In genomic region chr22:38572065-38572464, GRCh38 we compare ENCODE assay signal across 9 cellular contexts. TPM values are rescaled to one million over a fixed set of nuclear protein-coding genes. Genes with fewer than 3 reads are reported as not detected.
A peak's percentile ranks its signal among the peaks of the same experiment; 100 is the strongest.
DNase-seq lines count a peak whose midpoint lies in the region; ATAC-seq, FAIRE-seq and TF ChIP-seq lines count a peak whose summit lies in the region.
"Had no signal": no experiment of that assay in that cellular context is flagged by ENCODE, and none has a peak within 500 bp of the region (broad histone marks: within the 10 kb centered on the region; RNA-seq: fewer than 3 reads in every experiment).

No MANE protein-coding gene starts in this region.

- POLR2A ChIA-PET in endothelial cell of umbilical vein (lab: Charles Lee): no interaction called here

- peaks cover 21% of the 10 kb centered on the region for H3K4me1 Mint-ChIP-seq in neural crest cell
- H3K4me1 Mint-ChIP-seq in activated T-helper 1 cell treated with anti-CD3 and anti-CD28 coated beads, Interleukin-12 subunit alpha, Interleukin-12 subunit beta, Interleukin-2, Interleukin-4 antibody, amounts not matched to agents 30 ng/mL and 10 ng/mL and 1 ng/mL, durations not matched to agents 14 hours and 24 hours and 36 hours (ENCODE audit: low read depth): peaks cover 16% of the 10 kb centered on the region

- peaks cover 11% of the 10 kb centered on the region for H3K27me3 Mint-ChIP-seq in neural crest cell (ENCODE audit: low read depth)
- no peaks in the 10 kb centered on the region for H3K27me3 Mint-ChIP-seq in activated T-helper 1 cell treated with anti-CD3 and anti-CD28 coated beads, Interleukin-12 subunit alpha, Interleukin-12 subunit beta, Interleukin-2, Interleukin-4 antibody, amounts not matched to agents 30 ng/mL and 10 ng/mL and 1 ng/mL, durations not matched to agents 14 hours and 24 hours and 36 hours (ENCODE audit: insufficient read depth)
- H3K27me3 Mint-ChIP-seq: CD8-positive, alpha-beta memory T cell had no signal

- no peak overlapping the region for H3K27ac Mint-ChIP-seq in neural crest cell (ENCODE audit: unreplicated experiment)
- H3K27ac Mint-ChIP-seq in activated T-helper 1 cell treated with anti-CD3 and anti-CD28 coated beads, Interleukin-12 subunit alpha, Interleukin-12 subunit beta, Interleukin-2, Interleukin-4 antibody, amounts not matched to agents 30 ng/mL and 10 ng/mL and 1 ng/mL, durations not matched to agents 14 hours and 24 hours and 36 hours: no peak overlapping the region

- H2AFZ ChIP-seq in endothelial cell of umbilical vein (ENCODE audit: low read depth, low read length): no peak overlapping the region

- H3K4me3 Mint-ChIP-seq in neural crest cell: no peak overlapping the region
- no peak overlapping the region for H3K4me3 Mint-ChIP-seq in activated T-helper 1 cell treated with anti-CD3 and anti-CD28 coated beads, Interleukin-12 subunit alpha, Interleukin-12 subunit beta, Interleukin-2, Interleukin-4 antibody, amounts not matched to agents 30 ng/mL and 10 ng/mL and 1 ng/mL, durations not matched to agents 14 hours and 24 hours and 36 hours

- H3K27me3 ChIP-seq in endothelial cell of umbilical vein (ENCODE audit: control insufficient read depth in 2 of 2, insufficient read depth in 2 of 2, low read length in 2 of 2): peaks cover 0 to 2% of the 10 kb centered on the region in 2 experiments

- peak; percentile 8 to 39 for TF ChIP-seq CTCF in endothelial cell of umbilical vein (IDR thresholded peaks at IDR 0.05; ENCODE audit: extremely low read depth in 1 of 2, insufficient read depth in 1 of 2, low read depth in 1 of 2, low read length in 2 of 2)
- TF ChIP-seq CTCF in neural crest cell (conservative IDR thresholded peaks at IDR 0.05): peak; percentile 77

- H3K4me2 ChIP-seq in endothelial cell of umbilical vein (ENCODE audit: insufficient read depth, low read length): no peak overlapping the region

- dilution Hi-C loops in endothelial cell of umbilical vein (cut with MboI; ENCODE audit: extremely low pct_ligation_motif_present, low sequenced_read_pairs): no loop called here

- no peaks in the 10 kb centered on the region for H3K79me2 ChIP-seq in endothelial cell of umbilical vein (ENCODE audit: control insufficient read depth, insufficient read depth, low read length)

- no peaks in the 10 kb centered on the region for H3K9me3 Mint-ChIP-seq in neural crest cell
- no peaks in the 10 kb centered on the region for H3K9me3 Mint-ChIP-seq in activated T-helper 1 cell treated with anti-CD3 and anti-CD28 coated beads, Interleukin-12 subunit alpha, Interleukin-12 subunit beta, Interleukin-2, Interleukin-4 antibody, amounts not matched to agents 30 ng/mL and 10 ng/mL and 1 ng/mL, durations not matched to agents 14 hours and 24 hours and 36 hours
- H3K9me3 Mint-ChIP-seq: CD8-positive, alpha-beta memory T cell had no signal

- no peak for ATAC-seq in HG03571 (IDR thresholded peaks at IDR 0.05; ENCODE audit: unreplicated experiment)

- H3K27ac ChIP-seq in endothelial cell of umbilical vein (ENCODE audit: insufficient read depth, low read depth, low read length): no peak overlapping the region

- H3K9ac ChIP-seq in endothelial cell of umbilical vein (replicated peaks; ENCODE audit: extremely low read depth, insufficient read depth, low read length): no peak overlapping the region

- no peaks in the 10 kb centered on the region for H3K9me3 ChIP-seq in endothelial cell of umbilical vein (replicated peaks; ENCODE audit: control insufficient read depth, insufficient read depth, low read length)

- CTCF ChIA-PET in endothelial cell of umbilical vein (lab: Charles Lee): interaction anchor here (0.6 to 6.8 kb wide), 11 partner anchors 9 to 519 kb away, joined by 3 to 76 read pairs (median 3); no protein-coding TSS in a partner anchor

- peak; percentile 93 for FAIRE-seq in TTC549 (lab: Jason Lieb, UNC)
- FAIRE-seq in endothelial cell of umbilical vein (lab: Jason Lieb, UNC): peak; percentile 89

- no peaks in the 10 kb centered on the region for H3K36me3 ChIP-seq in endothelial cell of umbilical vein (ENCODE audit: control insufficient read depth in 2 of 2, extremely low read depth in 1 of 2, insufficient read depth in 2 of 2, low read length in 2 of 2)

- peak; percentile 36 for DNase-seq in NCI-H1436 (lab: John Stamatoyannopoulos, UW)
- DNase-seq in NCI-H1436 treated with DMSO at 0.1 percent for 48 hours (lab: John Stamatoyannopoulos, UW): no peak
- DNase-seq in LHCN-M2 (ENCODE audit: low read depth): peak; percentile 54
- peak; percentile 63 for DNase-seq in endothelial cell of umbilical vein (ENCODE audit: low read depth, low spot score)
- DNase-seq in neural crest cell (ENCODE audit: low read depth, low spot score): peak; percentile 33
- DNase-seq in activated T-helper 1 cell treated with anti-CD3 and anti-CD28 coated beads, Interleukin-12 subunit alpha, Interleukin-12 subunit beta, Interleukin-2, Interleukin-4 antibody, amounts not matched to agents 30 ng/mL and 10 ng/mL and 1 ng/mL, durations not matched to agents 14 hours and 24 hours and 36 hours (ENCODE audit: low spot score): no peak

- peaks cover 7% of the 10 kb centered on the region for H3K4me1 ChIP-seq in endothelial cell of umbilical vein (ENCODE audit: control insufficient read depth, extremely low read depth, insufficient read depth, low read length)

- no peak for TF ChIP-seq POLR2A in endothelial cell of umbilical vein (IDR thresholded peaks at IDR 0.05; ENCODE audit: low read depth, low read length)

- intact Hi-C loops in endothelial cell of umbilical vein (cut with micrococcal nuclease): loop anchor here (1.0 to 10.0 kb wide), 2 partner anchors 160 to 337 kb away; no protein-coding TSS in a partner anchor
- intact Hi-C loops in activated T-helper 1 cell treated with anti-CD3 and anti-CD28 coated beads, Interleukin-12 subunit alpha, Interleukin-12 subunit beta, Interleukin-2, Interleukin-4 antibody, amounts not matched to agents 30 ng/mL and 10 ng/mL and 1 ng/mL, durations not matched to agents 14 hours and 24 hours and 36 hours (cut with micrococcal nuclease): loop anchor here (1.0 to 5.0 kb wide), 3 partner anchors 135 to 520 kb away; partner anchors contain the start of gene GTPBP1

- BruUV-seq in endothelial cell of umbilical vein (replicated peaks; lab: Mats Ljungman, UMichigan): no TSS peak

- no peaks in the 10 kb centered on the region for H3K9me1 ChIP-seq in endothelial cell of umbilical vein (replicated peaks; ENCODE audit: control insufficient read depth, extremely low read depth, insufficient read depth, low read length)

- H3K4me3 ChIP-seq in endothelial cell of umbilical vein (replicated peaks in 1 of 3; ENCODE audit: insufficient read depth in 1 of 3, low read depth in 1 of 3, low read length in 3 of 3): no peak overlapping the region

- H4K20me1 ChIP-seq in endothelial cell of umbilical vein (replicated peaks; ENCODE audit: control insufficient read depth, extremely low read depth, insufficient read depth, low read length): no peaks in the 10 kb centered on the region

- no peaks in the 10 kb centered on the region for H3K36me3 Mint-ChIP-seq in neural crest cell (ENCODE audit: low read depth)
- no peaks in the 10 kb centered on the region for H3K36me3 Mint-ChIP-seq in activated T-helper 1 cell treated with anti-CD3 and anti-CD28 coated beads, Interleukin-12 subunit alpha, Interleukin-12 subunit beta, Interleukin-2, Interleukin-4 antibody, amounts not matched to agents 30 ng/mL and 10 ng/mL and 1 ng/mL, durations not matched to agents 14 hours and 24 hours and 36 hours (ENCODE audit: low read depth)

TF ChIP-seq in endothelial cell of umbilical vein, 7 proteins besides CTCF, POLR2A, EP300 and RAD21:
- TF ChIP-seq MAX (IDR thresholded peaks at IDR 0.05; ENCODE audit: insufficient read depth, insufficient read length) (no peak), JUN (IDR thresholded peaks at IDR 0.05; ENCODE audit: borderline replicate concordance, insufficient read depth, insufficient read length, low read depth) (no peak), FOS (IDR thresholded peaks at IDR 0.05; ENCODE audit: borderline replicate concordance, insufficient read depth, low read length) (no peak), POLR2AphosphoS5 (IDR thresholded peaks at IDR 0.05; ENCODE audit: insufficient read depth, low read depth, low read length) (no peak), EZH2 (IDR thresholded peaks at IDR 0.05; ENCODE audit: borderline replicate concordance, low read depth, low read length, severe bottlenecking) (no peak), GATA2 (IDR thresholded peaks at IDR 0.05; ENCODE audit: insufficient read depth, insufficient read length, low read depth, low read length) (no peak), MYC (IDR thresholded peaks at IDR 0.05; ENCODE audit: low read depth, low read length) (no peak)

RNA-seq across cellular contexts. Expression of gene DMC1, which starts 2.1 kb away (rescaled TPM):
- total RNA-seq in LHCN-M2 (2014; rRNA removed) (2.8 and 20.8 TPM in 2 replicates), endothelial cell of umbilical vein (0.91 and 1.1 TPM in 2 replicates), neural crest cell (8.1 and 9.0 TPM in 2 replicates)
- polyA plus RNA-seq in LHCN-M2 (2012): 2.8 TPM
- 0.22 and 0.24 TPM in 2 replicates for polyA plus RNA-seq in endothelial cell of umbilical vein
- polyA plus RNA-seq in endothelial cell of umbilical vein (2011; cell fraction: cytosol; rRNA removed): 5.7 and 6.5 TPM in 2 replicates
- polyA plus RNA-seq in endothelial cell of umbilical vein (2011; cell fraction: nucleus; rRNA removed): 1.1 and 3.0 TPM in 2 replicates
- 0.57 and 2.0 TPM in 2 replicates for polyA plus RNA-seq in endothelial cell of umbilical vein (2012)
- polyA minus RNA-seq in endothelial cell of umbilical vein: 0.45 TPM in 1 of 2 replicates, not detected in the other
- polyA minus RNA-seq in endothelial cell of umbilical vein (2011; cell fraction: cytosol; rRNA and poly(A)+ RNA removed): not detected
- polyA minus RNA-seq in endothelial cell of umbilical vein (2011; cell fraction: nucleus; rRNA and poly(A)+ RNA removed): 0.53 and 1.1 TPM in 2 replicates
- total RNA-seq in activated T-helper 1 cell treated with anti-CD3 and anti-CD28 coated beads, Interleukin-12 subunit alpha, Interleukin-12 subunit beta, Interleukin-2, Interleukin-4 antibody, amounts not matched to agents 30 ng/mL and 10 ng/mL and 1 ng/mL, durations not matched to agents 14 hours and 24 hours and 36 hours: 11.2 and 11.7 TPM in 2 replicates
- polyA plus RNA-seq: CD8-positive, alpha-beta memory T cell had no signal

Comparison
In these comparisons a context has a peak if more than half of its experiments do, and no peak if none do; other contexts are left out.
1. DNase-seq: peak in NCI-H1436 (single experiment), LHCN-M2 (single experiment), endothelial cell of umbilical vein (single experiment) and neural crest cell (single experiment); none in NCI-H1436 treated with DMSO at 0.1 percent for 48 hours (single experiment) and activated T-helper 1 cell treated with anti-CD3 and anti-CD28 coated beads, Interleukin-12 subunit alpha, Interleukin-12 subunit beta, Interleukin-2, Interleukin-4 antibody, amounts not matched to agents 30 ng/mL and 10 ng/mL and 1 ng/mL, durations not matched to agents 14 hours and 24 hours and 36 hours (single experiment).